Comparison of ENCODE assay signal across 8 cellular contexts in genomic region chr17:33234930-33235685, GRCh38. TPM values are rescaled to one million over a fixed set of nuclear protein-coding genes. Genes with fewer than 3 reads are reported as not detected.
DNase-seq lines count a peak whose midpoint lies in the region; ATAC-seq, FAIRE-seq and TF ChIP-seq lines count a peak whose summit lies in the region.

No MANE protein-coding gene starts in this region.

- H3K9me1 ChIP-seq in endothelial cell of umbilical vein (replicated peaks; ENCODE audit: control insufficient read depth, extremely low read depth, insufficient read depth, low read length) = no peaks in the 10 kb centered on the region

- H2AFZ ChIP-seq in endothelial cell of umbilical vein (ENCODE audit: low read depth, low read length) = no peak overlapping the region
- no peak overlapping the region for H2AFZ ChIP-seq in neuronal stem cell (ENCODE audit: low read length)

- no peak overlapping the region for H3K4me3 ChIP-seq in AG09309 (ENCODE audit: control insufficient read depth, low read depth, low read length)
- no peak overlapping the region for H3K4me3 ChIP-seq in endothelial cell of umbilical vein (replicated peaks in 1 of 3; ENCODE audit: insufficient read depth in 1 of 3, low read depth in 1 of 3, low read length in 3 of 3)
- no peak overlapping the region for H3K4me3 ChIP-seq in neuronal stem cell (ENCODE audit: low read length in 2 of 2)

- no peak overlapping the region for H4K8ac ChIP-seq in neuronal stem cell (ENCODE audit: low read depth, low read length)

- peak; percentile 73 for FAIRE-seq in endothelial cell of umbilical vein (lab: Jason Lieb, UNC)

- dilution Hi-C loops in endothelial cell of umbilical vein (cut with MboI; ENCODE audit: extremely low pct_ligation_motif_present, low sequenced_read_pairs) = no loop called here

- H4K91ac ChIP-seq in neuronal stem cell (ENCODE audit: low read depth, low read length, poor library complexity) = no peak overlapping the region

- H2BK5ac ChIP-seq in neuronal stem cell (ENCODE audit: low read length) = peak overlapping the region; percentile 16

- H4K20me1 ChIP-seq in endothelial cell of umbilical vein (replicated peaks; ENCODE audit: control insufficient read depth, extremely low read depth, insufficient read depth, low read length) = no peaks in the 10 kb centered on the region

- BruUV-seq in endothelial cell of umbilical vein (replicated peaks; lab: Mats Ljungman, UMichigan) = no TSS peak

- H3K36me3 ChIP-seq in endothelial cell of umbilical vein (ENCODE audit: control insufficient read depth in 2 of 2, extremely low read depth in 1 of 2, insufficient read depth in 2 of 2, low read length in 2 of 2) = no peaks in the 10 kb centered on the region
- H3K36me3 ChIP-seq in neuronal stem cell (replicated peaks in 1 of 2; ENCODE audit: control insufficient read depth in 2 of 2, insufficient read depth in 2 of 2, low read length in 2 of 2) = no peaks in the 10 kb centered on the region

- H3K9me3 ChIP-seq in endothelial cell of umbilical vein (replicated peaks; ENCODE audit: control insufficient read depth, insufficient read depth, low read length) (no peaks in the 10 kb centered on the region), neuronal stem cell (replicated peaks in 1 of 2; ENCODE audit: control insufficient read depth in 2 of 2, insufficient read depth in 1 of 2, low read depth in 1 of 2, low read length in 2 of 2) (no peaks in the 10 kb centered on the region)

- H3K9ac ChIP-seq in endothelial cell of umbilical vein (replicated peaks; ENCODE audit: extremely low read depth, insufficient read depth, low read length) = no peak overlapping the region
- no peak overlapping the region for H3K9ac ChIP-seq in neuronal stem cell (ENCODE audit: low read depth, low read length, poor library complexity)

- peak; percentile 25 for DNase-seq in AG09309 (ENCODE audit: low read depth)
- peak; percentile 9 for DNase-seq in HS-27A (ENCODE audit: low read depth)
- peak; percentile 53 for DNase-seq in endothelial cell of umbilical vein (ENCODE audit: low read depth, low spot score)
- no peak for DNase-seq in neuronal stem cell (ENCODE audit: low spot score)
- no peak for DNase-seq in NCI-H187 treated with DMSO at 0.1 percent for 48 hours (lab: John Stamatoyannopoulos, UW)
- no peak for DNase-seq in HuH-7.5 (ENCODE audit: low spot score)
- DNase-seq in CD1c-positive myeloid dendritic cell (ENCODE audit: extremely low spot score) = no peak

- H2AK5ac ChIP-seq in neuronal stem cell (ENCODE audit: low read depth, low read length) = no peak overlapping the region

- CTCF ChIA-PET in endothelial cell of umbilical vein (lab: Charles Lee) = interaction anchor here (0.7 to 1.3 kb wide), 2 partner anchors 10 to 237 kb away, joined by 3 read pairs; no protein-coding TSS in a partner anchor

- H3K79me1 ChIP-seq in neuronal stem cell (ENCODE audit: low read depth, low read length) = no peaks in the 10 kb centered on the region

- H3K4me2 ChIP-seq in endothelial cell of umbilical vein (ENCODE audit: insufficient read depth, low read length) (no peak overlapping the region), neuronal stem cell (ENCODE audit: insufficient read depth, low read length, poor library complexity, severe bottlenecking) (no peak overlapping the region)

- TF ChIP-seq POLR2A in endothelial cell of umbilical vein (IDR thresholded peaks at IDR 0.05; ENCODE audit: low read depth, low read length) (no peak), GM18505 (IDR thresholded peaks at IDR 0.05; ENCODE audit: borderline replicate concordance, extremely low read depth, insufficient read depth, insufficient read length) (no peak)

- intact Hi-C loops in endothelial cell of umbilical vein (cut with micrococcal nuclease) = no loop called here

- no peak overlapping the region for H2BK15ac ChIP-seq in neuronal stem cell (ENCODE audit: low read length)

- H3K4me1 ChIP-seq in endothelial cell of umbilical vein (ENCODE audit: control insufficient read depth, extremely low read depth, insufficient read depth, low read length) (no peaks in the 10 kb centered on the region), neuronal stem cell (ENCODE audit: control insufficient read depth in 2 of 2, insufficient read depth in 1 of 2, low read depth in 1 of 2, low read length in 2 of 2) (peaks cover 0 to 4% of the 10 kb centered on the region in 2 donors)

- H3K14ac ChIP-seq in neuronal stem cell (ENCODE audit: low read length) = no peak overlapping the region

- H3K79me2 ChIP-seq in endothelial cell of umbilical vein (ENCODE audit: control insufficient read depth, insufficient read depth, low read length) = no peaks in the 10 kb centered on the region

- WGBS in neuronal stem cell (ENCODE audit: extremely low coverage in 2 of 2, insufficient read length in 2 of 2, insufficient replicate concordance in 1 of 2), 2 donors = no CpG with 5 or more reads among the region's 6 CpGs

- no peak overlapping the region for H3K4ac ChIP-seq in neuronal stem cell (ENCODE audit: low read length)

- H3K27ac ChIP-seq in endothelial cell of umbilical vein (ENCODE audit: insufficient read depth, low read depth, low read length) (no peak overlapping the region), neuronal stem cell (replicated peaks; ENCODE audit: low read length) (no peak overlapping the region)

- no peak overlapping the region for H2BK12ac ChIP-seq in neuronal stem cell (ENCODE audit: low read length)

- POLR2A ChIA-PET in endothelial cell of umbilical vein (lab: Charles Lee) = no interaction called here

- H3K27me3 ChIP-seq in endothelial cell of umbilical vein (ENCODE audit: control insufficient read depth in 2 of 2, insufficient read depth in 2 of 2, low read length in 2 of 2) (no peaks in the 10 kb centered on the region), neuronal stem cell (ENCODE audit: control insufficient read depth in 3 of 3, insufficient read depth in 3 of 3, low read depth in 1 of 3, low read length in 3 of 3) (no peaks in the 10 kb centered on the region)

- no peak overlapping the region for H3K23ac ChIP-seq in neuronal stem cell (ENCODE audit: low read depth, low read length, poor library complexity)

- TF ChIP-seq CTCF in AG09309 (IDR thresholded peaks at IDR 0.05; ENCODE audit: control insufficient read depth, insufficient read depth, low read depth, low read length, missing control alignments) (no peak), endothelial cell of umbilical vein (IDR thresholded peaks at IDR 0.05; ENCODE audit: extremely low read depth in 1 of 2, insufficient read depth in 1 of 2, low read depth in 1 of 2, low read length in 2 of 2) (no peak)

- no peak overlapping the region for H2BK120ac ChIP-seq in neuronal stem cell (ENCODE audit: low read depth, low read length)

- H3K18ac ChIP-seq in neuronal stem cell (ENCODE audit: low read length) = no peak overlapping the region

- no peak for ATAC-seq in GM18505 (IDR thresholded peaks at IDR 0.05; ENCODE audit: unreplicated experiment)

TF ChIP-seq in endothelial cell of umbilical vein, 7 proteins besides CTCF, POLR2A, EP300 and RAD21:
- TF ChIP-seq JUN (IDR thresholded peaks at IDR 0.05; ENCODE audit: borderline replicate concordance, insufficient read depth, insufficient read length, low read depth) = peak; percentile 8
- no peak for TF ChIP-seq MYC (IDR thresholded peaks at IDR 0.05; ENCODE audit: low read depth, low read length)
- TF ChIP-seq FOS (IDR thresholded peaks at IDR 0.05; ENCODE audit: borderline replicate concordance, insufficient read depth, low read length) = peak; percentile 59
- no peak for TF ChIP-seq POLR2AphosphoS5 (IDR thresholded peaks at IDR 0.05; ENCODE audit: insufficient read depth, low read depth, low read length)
- no peak for TF ChIP-seq EZH2 (IDR thresholded peaks at IDR 0.05; ENCODE audit: borderline replicate concordance, low read depth, low read length, severe bottlenecking)
- no peak for TF ChIP-seq GATA2 (IDR thresholded peaks at IDR 0.05; ENCODE audit: insufficient read depth, insufficient read length, low read depth, low read length)
- TF ChIP-seq MAX (IDR thresholded peaks at IDR 0.05; ENCODE audit: insufficient read depth, insufficient read length) = no peak

RNA-seq across cellular contexts. Expression of gene ASIC2, which starts 58.0 kb away (rescaled TPM):
- not detected in 2 replicates for total RNA-seq in endothelial cell of umbilical vein
- polyA plus RNA-seq in endothelial cell of umbilical vein = not detected in 2 replicates
- 0.03 TPM in 1 of 2 replicates, not detected in the other for polyA plus RNA-seq in endothelial cell of umbilical vein (2011; cell fraction: cytosol; rRNA removed)
- polyA plus RNA-seq in endothelial cell of umbilical vein (2011; cell fraction: nucleus; rRNA removed) = not detected in 2 replicates
- 0.08 and 0.40 TPM in 2 replicates for polyA plus RNA-seq in endothelial cell of umbilical vein (2012)
- not detected in 2 replicates for polyA minus RNA-seq in endothelial cell of umbilical vein
- polyA minus RNA-seq in endothelial cell of umbilical vein (2011; cell fraction: cytosol; rRNA and poly(A)+ RNA removed) = not detected
- polyA minus RNA-seq in endothelial cell of umbilical vein (2011; cell fraction: nucleus; rRNA and poly(A)+ RNA removed) = not detected in 2 replicates
- 0.71 TPM for polyA plus RNA-seq in neuronal stem cell (2013, experiment 1 of 2)
- polyA plus RNA-seq in neuronal stem cell (2013, experiment 2 of 2) = 0.84 TPM

Comparison
In these comparisons a context has a peak if more than half of its experiments do, and no peak if none do; other contexts are left out.
1. DNase-seq: peak in AG09309 (single experiment), HS-27A (single experiment) and endothelial cell of umbilical vein (single experiment); none in neuronal stem cell (single experiment), NCI-H187 treated with DMSO at 0.1 percent for 48 hours (single experiment), HuH-7.5 (single experiment) and CD1c-positive myeloid dendritic cell (single experiment).